ENCODE assay signal across 29 cellular contexts in the genomic region with DNA sequence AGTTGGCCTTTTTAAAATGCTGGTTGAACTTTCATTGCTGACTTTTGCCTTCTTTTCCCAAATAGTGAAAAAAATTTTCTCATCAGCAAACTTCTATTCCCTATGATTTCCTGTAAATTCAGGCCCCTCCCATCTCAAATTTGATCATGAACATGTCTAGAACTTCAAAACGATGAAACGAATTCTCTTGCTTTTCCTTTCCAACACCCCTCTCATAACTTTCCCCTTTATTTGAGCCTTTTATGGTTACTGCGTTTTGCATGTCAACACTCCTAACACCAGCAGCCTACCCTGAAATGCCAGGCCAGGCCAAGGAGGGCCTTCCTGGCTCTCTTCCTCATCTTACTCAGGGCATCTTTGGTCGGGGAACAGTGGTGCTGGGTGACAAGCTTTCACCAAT. TPM values are rescaled to one million over a fixed set of nuclear protein-coding genes. Genes with fewer than 3 reads are reported as not detected.
A peak's percentile ranks its signal among the peaks of the same experiment; 100 is the strongest.
DNase-seq lines count a peak whose midpoint lies in the region; ATAC-seq, FAIRE-seq and TF ChIP-seq lines count a peak whose summit lies in the region.
"Had no signal": no experiment of that assay in that cellular context is flagged by ENCODE, and none has a peak within 500 bp of the region (broad histone marks: within the 10 kb centered on the region; RNA-seq: fewer than 3 reads in every experiment).

No MANE protein-coding gene starts in this region.

- no peak overlapping the region for H2AFZ ChIP-seq in neural progenitor cell (replicated peaks)
- H2AFZ ChIP-seq: GM23248 had no signal

- H3F3A ChIP-seq in neural progenitor cell (ENCODE audit: low read depth) = no peaks in the 10 kb centered on the region

- ATAC-seq in central memory CD8-positive, alpha-beta T cell (replicated peaks; ENCODE audit: extremely low read depth, poor library complexity, severe bottlenecking) = no peak
- no peak for ATAC-seq in HG03039 (IDR thresholded peaks at IDR 0.05; ENCODE audit: unreplicated experiment)
- ATAC-seq in pancreas = no peak
- ATAC-seq: HepG2, K562 had no signal

- TF ChIP-seq CTCF in left ventricle myocardium inferior (IDR thresholded peaks at IDR 0.05; ENCODE audit: borderline replicate concordance) (no peak), neural progenitor cell (IDR thresholded peaks at IDR 0.05) (no peak), pancreas (IDR thresholded peaks at IDR 0.05) (no peak)

- peaks cover 100% of the 10 kb centered on the region for H3K27me3 ChIP-seq in left ventricle myocardium inferior (ENCODE audit: low read depth)
- peaks cover 100% of the 10 kb centered on the region for H3K27me3 ChIP-seq in neural progenitor cell
- peaks cover 9 to 94% (median 36%) of the 10 kb centered on the region in 4 donors for H3K27me3 ChIP-seq in pancreas

- H3K9ac ChIP-seq in neural progenitor cell = no peak overlapping the region
- H3K9ac ChIP-seq: BLaER1, GM23248, SK-N-SH had no signal

- H4K20me1 ChIP-seq in neural progenitor cell (ENCODE audit: low read depth) = peaks cover 88% of the 10 kb centered on the region

- intact Hi-C loops in cardiac septum (cut with DNase I) = no loop called here
- intact Hi-C loops in left ventricle myocardium inferior (cut with micrococcal nuclease) = loop anchor here (5.0 kb wide), 1 partner anchor 729 kb away; no protein-coding TSS in a partner anchor
- intact Hi-C loops in pancreas (cut with DNase I) = loop anchor here in 1 of 3 donors (5.0 kb wide), 1 partner anchor 404 kb away; no protein-coding TSS in a partner anchor

- no peaks in the 10 kb centered on the region for H3K79me2 ChIP-seq in neural progenitor cell (ENCODE audit: low read depth)

- FAIRE-seq in pancreas (lab: Jason Lieb, UNC) = no peak
- FAIRE-seq: D721Med, GM18507, HepG2, K562, RCC 7860 had no signal

- H3K4me1 ChIP-seq in left ventricle myocardium inferior = peaks cover 30% of the 10 kb centered on the region
- no peaks in the 10 kb centered on the region for H3K4me1 ChIP-seq in neural progenitor cell
- peaks cover 0 to 13% (median 0%) of the 10 kb centered on the region in 3 donors for H3K4me1 ChIP-seq in pancreas
- H3K4me1 ChIP-seq: BLaER1 had no signal

- H3K9me3 ChIP-seq in left ventricle myocardium inferior (replicated peaks) (no peaks in the 10 kb centered on the region), neural progenitor cell (ENCODE audit: low read depth) (no peaks in the 10 kb centered on the region), pancreas (no peaks in the 10 kb centered on the region)
- H3K9me3 ChIP-seq: HAP-1, SK-N-SH had no signal

- DNase-seq in cardiac septum (ENCODE audit: low spot score) = peak; percentile 69
- DNase-seq in left ventricle myocardium inferior = no peak
- DNase-seq in central memory CD8-positive, alpha-beta T cell (ENCODE audit: low spot score in 2 of 2) = no peak
- no peak for DNase-seq in neural progenitor cell (ENCODE audit: low spot score)
- DNase-seq in NCI-H1694 treated with DMSO at 0.1 percent for 48 hours (lab: John Stamatoyannopoulos, UW) = no peak
- no peak for DNase-seq in pancreas
- DNase-seq: CD4-positive, CD25-positive, alpha-beta regulatory T cell; GM23248; Kasumi-1; NCI-H1105; NCI-H1436 treated with DMSO at 0.1 percent for 48 hours; NCI-H2029; NCI-H446; NCI-H524 treated with DMSO at 0.1 percent for 48 hours; NCI-H774; SIG-M5; SK-N-SH had no signal

- H3K36me3 ChIP-seq in left ventricle myocardium inferior (no peaks in the 10 kb centered on the region), neural progenitor cell (no peaks in the 10 kb centered on the region), pancreas (no peaks in the 10 kb centered on the region)
- H3K36me3 ChIP-seq: BLaER1, HAP-1 had no signal

- peaks cover 36% of the 10 kb centered on the region for H3K36me3 Mint-ChIP-seq in central memory CD8-positive, alpha-beta T cell (ENCODE audit: insufficient read depth)
- no peaks in the 10 kb centered on the region for H3K36me3 Mint-ChIP-seq in neural progenitor cell

- peaks cover 95% of the 10 kb centered on the region for H3K27me3 Mint-ChIP-seq in central memory CD8-positive, alpha-beta T cell
- H3K27me3 Mint-ChIP-seq in neural progenitor cell (ENCODE audit: insufficient read depth, low read depth) = peaks cover 90% of the 10 kb centered on the region

- peaks cover 10% of the 10 kb centered on the region for H3K4me1 Mint-ChIP-seq in central memory CD8-positive, alpha-beta T cell
- peaks cover 6% of the 10 kb centered on the region for H3K4me1 Mint-ChIP-seq in neural progenitor cell

- H3K27ac Mint-ChIP-seq in central memory CD8-positive, alpha-beta T cell (ENCODE audit: low read depth) = peak overlapping the region; percentile 80
- no peak overlapping the region for H3K27ac Mint-ChIP-seq in neural progenitor cell

- 20 to 33% methylated on average over 4 of the region's 4 CpGs for WGBS in pancreas, 2 donors

- H3K9me3 Mint-ChIP-seq in central memory CD8-positive, alpha-beta T cell = no peaks in the 10 kb centered on the region
- H3K9me3 Mint-ChIP-seq in neural progenitor cell = peaks cover 6% of the 10 kb centered on the region

- no peak overlapping the region for H3K4me2 ChIP-seq in neural progenitor cell
- H3K4me2 ChIP-seq: BLaER1, SK-N-SH had no signal

- H3K27ac ChIP-seq in left ventricle myocardium inferior (replicated peaks) = no peak overlapping the region
- H3K27ac ChIP-seq in neural progenitor cell = no peak overlapping the region
- no peak overlapping the region for H3K27ac ChIP-seq in pancreas
- H3K27ac ChIP-seq: BLaER1, GM23248 had no signal

- H3K4me3 Mint-ChIP-seq in central memory CD8-positive, alpha-beta T cell = no peak overlapping the region
- H3K4me3 Mint-ChIP-seq in neural progenitor cell = peak overlapping the region; percentile 36

- H3K4me3 ChIP-seq in left ventricle myocardium inferior (no peak overlapping the region), neural progenitor cell (no peak overlapping the region), pancreas (no peak overlapping the region)
- H3K4me3 ChIP-seq: BLaER1, GM23248, HAP-1, K562 had no signal

RNA-seq across cellular contexts. Expression of a gene that starts 1.7 kb away (rescaled TPM):
- total RNA-seq in cardiac septum (not detected), left ventricle myocardium inferior (not detected), neural progenitor cell (ENCODE audit: low replicate concordance) (not detected in 2 replicates), pancreas (not detected)
- polyA plus RNA-seq in pancreas = not detected
- total RNA-seq: CD4-positive, CD25-positive, alpha-beta regulatory T cell; G401; HepG2; K562 had no signal
- polyA plus RNA-seq: CD4-positive, CD25-positive, alpha-beta regulatory T cell; HepG2; SK-N-SH had no signal

RNA-seq across cellular contexts. Expression of a gene that starts 7.1 kb away (rescaled TPM):
- total RNA-seq in cardiac septum (not detected), left ventricle myocardium inferior (not detected), neural progenitor cell (ENCODE audit: low replicate concordance) (not detected in 2 replicates), pancreas (not detected)
- polyA plus RNA-seq in pancreas = under 1 TPM in 1 of 2 donors, not detected in 1; 0.02 TPM
- total RNA-seq: A172; CD4-positive, CD25-positive, alpha-beta regulatory T cell; G401; GM23248; HepG2; HT1080; K562; M059J had no signal
- polyA plus RNA-seq: CD4-positive, CD25-positive, alpha-beta regulatory T cell; GM23248; HepG2; K562; SK-N-SH had no signal

RNA-seq across cellular contexts. Expression of a gene that starts 8.7 kb away (rescaled TPM):
- total RNA-seq in cardiac septum (not detected), left ventricle myocardium inferior (not detected), neural progenitor cell (ENCODE audit: low replicate concordance) (not detected in 2 replicates), pancreas (not detected)
- not detected for polyA plus RNA-seq in pancreas
- total RNA-seq: A172; CD4-positive, CD25-positive, alpha-beta regulatory T cell; G401; HepG2; HT1080; K562 had no signal
- polyA plus RNA-seq: CD4-positive, CD25-positive, alpha-beta regulatory T cell; HepG2; K562; SK-N-SH had no signal

RNA-seq across cellular contexts. Expression of a gene that starts 16.2 kb away (rescaled TPM):
- not detected for total RNA-seq in cardiac septum
- not detected for total RNA-seq in left ventricle myocardium inferior
- total RNA-seq in neural progenitor cell (ENCODE audit: low replicate concordance) = not detected in 2 replicates
- not detected for total RNA-seq in pancreas
- polyA plus RNA-seq in pancreas = not detected
- total RNA-seq: CD4-positive, CD25-positive, alpha-beta regulatory T cell; G401; HepG2; K562 had no signal
- polyA plus RNA-seq: CD4-positive, CD25-positive, alpha-beta regulatory T cell; HepG2; K562; SK-N-SH had no signal

RNA-seq across cellular contexts. Expression of a gene that starts 25.7 kb away (rescaled TPM):
- total RNA-seq in cardiac septum = 0.16 TPM
- not detected for total RNA-seq in left ventricle myocardium inferior
- total RNA-seq in neural progenitor cell (ENCODE audit: low replicate concordance) = not detected in 2 replicates
- not detected for total RNA-seq in pancreas
- not detected for polyA plus RNA-seq in pancreas
- total RNA-seq: CD4-positive, CD25-positive, alpha-beta regulatory T cell; G401; HepG2; K562 had no signal
- polyA plus RNA-seq: CD4-positive, CD25-positive, alpha-beta regulatory T cell; HepG2; K562 had no signal
